In the genomic region with DNA sequence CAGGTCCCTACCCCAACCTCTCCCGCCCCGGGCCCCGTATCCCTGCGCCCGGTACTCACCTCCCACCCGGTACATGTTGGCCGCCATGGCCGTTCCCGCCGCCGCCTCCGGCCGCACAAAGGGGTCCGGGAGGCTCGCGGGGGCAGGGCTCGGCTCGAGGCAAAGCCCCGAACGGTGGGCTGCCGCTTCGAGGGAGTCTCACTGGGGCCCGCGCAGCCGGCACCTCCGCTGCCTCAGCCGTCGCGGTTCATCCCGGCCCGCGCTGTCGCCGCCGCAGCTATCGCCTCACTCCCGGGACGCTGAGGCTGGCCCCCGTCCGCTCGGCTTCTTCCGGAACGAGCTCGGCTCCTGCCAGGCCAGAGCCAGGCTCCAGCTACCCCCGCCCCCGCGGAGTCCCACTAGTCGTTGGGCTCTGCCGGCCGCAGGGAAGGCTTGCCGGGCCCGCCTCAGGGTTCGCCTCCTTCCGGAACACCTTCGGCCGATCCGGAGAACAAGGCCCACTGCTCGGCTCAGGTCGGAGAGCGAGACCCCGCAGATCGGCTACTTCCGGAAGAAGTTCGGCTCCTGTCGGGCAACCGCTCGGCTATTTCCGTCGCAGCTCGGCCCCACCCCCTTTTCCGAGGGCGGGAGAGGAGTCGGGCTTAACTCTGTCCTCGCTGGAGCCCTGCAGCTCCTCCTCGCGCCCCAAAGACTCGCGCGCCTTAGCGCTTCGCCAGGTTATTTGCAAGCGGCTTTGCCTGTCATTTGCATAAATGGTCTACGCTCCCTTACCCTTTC, we compare ENCODE assay signal across 8 cellular contexts. TPM values are rescaled to one million over a fixed set of nuclear protein-coding genes. Genes with fewer than 3 reads are reported as not detected.
A peak's percentile ranks its signal among the peaks of the same experiment; 100 is the strongest.
DNase-seq lines count a peak whose midpoint lies in the region; ATAC-seq and TF ChIP-seq lines count a peak whose summit lies in the region.

MTA2 (minus strand) TSS at position 502 of the 777 bp plus-strand sequence; CDS start at position 87, 415 bp downstream.

- H3K9me3 Mint-ChIP-seq in CD8-positive, alpha-beta T cell, result no peaks in the 10 kb centered on the region

- CTCF ChIA-PET in CD8-positive, alpha-beta T cell (lab: Charles Lee), result interaction anchor here (0.7 to 4.7 kb wide), 7 partner anchors 9 to 177 kb away, joined by 3 to 37 read pairs (median 4); partner anchors contain the start of genes C11orf98, CSKMT, EML3 and GANAB

- no peaks in the 10 kb centered on the region for H3K27me3 Mint-ChIP-seq in CD8-positive, alpha-beta T cell (ENCODE audit: low read depth)

- peaks cover 77% of the 10 kb centered on the region for H3K36me3 Mint-ChIP-seq in CD8-positive, alpha-beta T cell

- no peak for TF ChIP-seq CTCF in CD8-positive, alpha-beta T cell (IDR thresholded peaks at IDR 0.05)
- no peak for TF ChIP-seq CTCF in lung (IDR thresholded peaks at IDR 0.05; ENCODE audit: control extremely low read depth, extremely low read depth)

- intact Hi-C loops in CD8-positive, alpha-beta T cell (cut with DNase I, micrococcal nuclease), result loop anchor here (1.0 to 5.0 kb wide), 6 partner anchors 9 to 1236 kb away; partner anchors contain the start of genes SLC3A2 (in 2 of the 2), ATL3 (in 1 of the 2), EML3 (in 1 of the 2) and MARK2 (in 1 of the 2)

- peak within 1 kb of the TSS; percentile 83 for H3K27ac ChIP-seq in CD8-positive, alpha-beta T cell (ENCODE audit: low read depth, low read length)
- peak within 1 kb of the TSS; percentile 84 for H3K27ac ChIP-seq in ectodermal cell (ENCODE audit: insufficient read depth, low read depth, low read length, poor library complexity, severe bottlenecking)
- H3K27ac ChIP-seq in lung (ENCODE audit: low read depth in 1 of 2, low read length in 1 of 2), result peak within 1 kb of the TSS; percentile 92 to 96

- peak within 1 kb of the TSS; percentile 89 for H3K4me3 Mint-ChIP-seq in CD8-positive, alpha-beta T cell

- no peaks in the 10 kb centered on the region for H3K9me3 ChIP-seq in CD8-positive, alpha-beta T cell (ENCODE audit: low read length)
- no peaks in the 10 kb centered on the region for H3K9me3 ChIP-seq in ectodermal cell (ENCODE audit: control insufficient read depth, low read length)
- no peaks in the 10 kb centered on the region for H3K9me3 ChIP-seq in lung (ENCODE audit: control insufficient read depth in 2 of 2, insufficient read depth in 1 of 2, low read length in 1 of 2)

- peak within 1 kb of the TSS; percentile 62 for H3K4me3 ChIP-seq in CD8-positive, alpha-beta T cell (ENCODE audit: low read depth, low read length)
- H3K4me3 ChIP-seq in ectodermal cell (ENCODE audit: insufficient read depth, low read depth, low read length) (peak within 1 kb of the TSS; percentile 98), lung (peak within 1 kb of the TSS; percentile 88)

- H3K4me1 ChIP-seq in CD8-positive, alpha-beta T cell (ENCODE audit: insufficient read depth, low read length), result peaks cover 22% of the 10 kb centered on the region
- peaks cover 30% of the 10 kb centered on the region for H3K4me1 ChIP-seq in ectodermal cell (ENCODE audit: control insufficient read depth, insufficient read depth, low read length)
- H3K4me1 ChIP-seq in lung (ENCODE audit: control insufficient read depth in 2 of 2, insufficient read depth in 2 of 2, low read length in 2 of 2), result peaks cover 8 to 12% of the 10 kb centered on the region in 2 donors

- no peaks in the 10 kb centered on the region for H3K27me3 ChIP-seq in CD8-positive, alpha-beta T cell (ENCODE audit: insufficient read depth, low read length)
- H3K27me3 ChIP-seq in ectodermal cell (ENCODE audit: control insufficient read depth, insufficient read depth, low read length, poor library complexity, severe bottlenecking) (peaks cover 18% of the 10 kb centered on the region), lung (ENCODE audit: control insufficient read depth, insufficient read depth) (no peaks in the 10 kb centered on the region)

- 0% methylated on average over 83 of the region's 83 CpGs for WGBS in ectodermal cell, 2 experiments
- 0% methylated on average over 67 to 83 of the region's 83 CpGs for WGBS in lung, 2 donors

- H3K4me1 Mint-ChIP-seq in CD8-positive, alpha-beta T cell (ENCODE audit: low read depth), result peaks cover 57% of the 10 kb centered on the region

- ATAC-seq in CD8-positive, alpha-beta T cell, result peak; percentile 77
- ATAC-seq in GM19467 (IDR thresholded peaks at IDR 0.05; ENCODE audit: unreplicated experiment) (peak; percentile 73), lung (ENCODE audit: insufficient read depth, low FRiP score) (peak; percentile 92)

- H3K27ac Mint-ChIP-seq in CD8-positive, alpha-beta T cell, result peak within 1 kb of the TSS; percentile 92

- peak; percentile 98 to 100 (median 99) for DNase-seq in CD8-positive, alpha-beta T cell
- DNase-seq in HS-27A (ENCODE audit: low read depth) (peak; percentile 96), NK-92 (lab: John Stamatoyannopoulos, UW; ENCODE audit: unreplicated experiment) (peak; percentile 81), lung (ENCODE audit: low spot score) (peak; percentile 96)
- DNase-seq in activated CD8-positive, alpha-beta memory T cell treated with anti-CD3 and anti-CD28 coated beads for 1 hour (ENCODE audit: extremely low read depth in 1 of 2, low read depth in 1 of 2), result peak; percentile 98
- DNase-seq in stimulated activated CD4-positive, alpha-beta T cell treated with anti-CD3 and anti-CD28 coated beads, TNF-alpha, amount 100 ng/mL, for 4 hours (ENCODE audit: low read depth in 3 of 3), result peak; percentile 99 to 100 (median 99)

- peaks cover 32% of the 10 kb centered on the region for H3K36me3 ChIP-seq in CD8-positive, alpha-beta T cell (ENCODE audit: insufficient read depth, low read length)
- peaks cover 15% of the 10 kb centered on the region for H3K36me3 ChIP-seq in ectodermal cell (ENCODE audit: control insufficient read depth, insufficient read depth, low read length)
- H3K36me3 ChIP-seq in lung (ENCODE audit: control insufficient read depth in 2 of 2, insufficient read depth in 2 of 2, low read length in 2 of 2), result peaks cover 12 to 38% of the 10 kb centered on the region in 2 donors

- POLR2A ChIA-PET in CD8-positive, alpha-beta T cell (lab: Charles Lee), result interaction anchor here (0.5 to 3.8 kb wide), 24 partner anchors 9 to 280 kb away, joined by 3 to 78 read pairs (median 4); partner anchors contain the start of genes B3GAT3, C11orf98, CSKMT and EEF1G

RNA-seq across cellular contexts. Expression of gene MTA2, which starts in this region (rescaled TPM):
- 100 to 1,000 TPM; 148 to 154 TPM for total RNA-seq in CD8-positive, alpha-beta T cell
- polyA plus RNA-seq in ectodermal cell (2013, experiment 1 of 4), result 143 TPM
- 142 TPM for polyA plus RNA-seq in ectodermal cell (2013, experiment 2 of 4)
- polyA plus RNA-seq in ectodermal cell (2013, experiment 3 of 4), result 107 TPM
- 111 TPM for polyA plus RNA-seq in ectodermal cell (2013, experiment 4 of 4)
- 10 to 100 TPM; 53.7 to 74.4 TPM for total RNA-seq in lung
- polyA plus RNA-seq in lung, result 10 to 100 TPM; 57.0 to 62.2 TPM

Comparison
In these comparisons a context has a peak if more than half of its experiments do, and no peak if none do; other contexts are left out.
1. Peak in every context shown above with its lines: DNase-seq, ATAC-seq, H3K4me3 ChIP-seq and H3K27ac ChIP-seq.